ENCODE assay signal across 23 cellular contexts in the genomic region with DNA sequence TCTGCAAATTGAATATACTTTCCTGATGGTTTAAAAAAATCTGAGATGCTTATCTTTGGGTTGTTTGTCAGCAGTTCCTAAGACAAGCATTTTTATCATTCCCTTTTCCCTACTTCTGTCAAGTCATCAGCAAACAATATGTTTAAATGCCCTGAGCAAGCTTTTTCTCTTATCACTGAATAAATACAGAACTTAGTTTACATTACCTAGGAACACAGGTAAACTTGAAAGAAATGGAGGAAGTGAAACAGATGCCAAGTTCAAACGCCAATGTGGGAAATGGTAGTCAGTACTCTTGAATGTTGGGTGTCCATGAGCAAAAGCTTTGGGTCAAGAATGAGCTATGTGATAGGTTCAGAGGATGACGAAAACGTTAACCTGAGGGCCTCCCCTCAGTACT. TPM values are rescaled to one million over a fixed set of nuclear protein-coding genes. Genes with fewer than 3 reads are reported as not detected.
DNase-seq lines count a peak whose midpoint lies in the region; ATAC-seq and TF ChIP-seq lines count a peak whose summit lies in the region.
"Had no signal": no experiment of that assay in that cellular context is flagged by ENCODE, and none has a peak within 500 bp of the region (broad histone marks: within the 10 kb centered on the region; RNA-seq: fewer than 3 reads in every experiment).

No MANE protein-coding gene starts in this region.

- H3K27me3 Mint-ChIP-seq in activated T-helper 1 cell treated with anti-CD3 and anti-CD28 coated beads, Interleukin-12 subunit alpha, Interleukin-12 subunit beta, Interleukin-2, Interleukin-4 antibody, amounts not matched to agents 30 ng/mL and 10 ng/mL and 1 ng/mL, durations not matched to agents 14 hours and 24 hours and 36 hours (ENCODE audit: insufficient read depth) = peaks cover 24% of the 10 kb centered on the region

- no peaks in the 10 kb centered on the region for H3K36me3 Mint-ChIP-seq in activated T-helper 1 cell treated with anti-CD3 and anti-CD28 coated beads, Interleukin-12 subunit alpha, Interleukin-12 subunit beta, Interleukin-2, Interleukin-4 antibody, amounts not matched to agents 30 ng/mL and 10 ng/mL and 1 ng/mL, durations not matched to agents 14 hours and 24 hours and 36 hours (ENCODE audit: low read depth)
- H3K36me3 Mint-ChIP-seq: CD4-positive, alpha-beta memory T cell had no signal

- no peaks in the 10 kb centered on the region for H3K27me3 ChIP-seq in PC-9 (ENCODE audit: insufficient read depth, low read depth)
- H3K27me3 ChIP-seq in hepatocyte = no peaks in the 10 kb centered on the region
- H3K27me3 ChIP-seq in right lobe of liver = no peaks in the 10 kb centered on the region
- H3K27me3 ChIP-seq: BLaER1 treated with 17β-estradiol and CSF1 and Interleukin-3, amounts not matched to agents 10 nM and 100 nM had no signal

- H3K4me1 ChIP-seq in PC-9 (replicated peaks; ENCODE audit: insufficient read depth) = peaks cover 10% of the 10 kb centered on the region; the same call in 1 of the 2 replicates
- H3K4me1 ChIP-seq in hepatocyte (ENCODE audit: insufficient read depth) = no peaks in the 10 kb centered on the region
- peaks cover 0 to 20% (median 2%) of the 10 kb centered on the region in 4 donors for H3K4me1 ChIP-seq in right lobe of liver

- H3K4me2 ChIP-seq in PC-9 (no peak overlapping the region), hepatocyte (peak overlapping the region; percentile 10)
- H3K4me2 ChIP-seq: BLaER1 treated with 17β-estradiol and CSF1 and Interleukin-3, amounts not matched to agents 10 nM and 100 nM had no signal

- 0 out of 2 replicates have a peak overlapping the region, but pooled peaks have one; percentile 44 for H2AFZ ChIP-seq in PC-9
- no peak overlapping the region for H2AFZ ChIP-seq in hepatocyte

- H3K9me3 Mint-ChIP-seq in activated T-helper 1 cell treated with anti-CD3 and anti-CD28 coated beads, Interleukin-12 subunit alpha, Interleukin-12 subunit beta, Interleukin-2, Interleukin-4 antibody, amounts not matched to agents 30 ng/mL and 10 ng/mL and 1 ng/mL, durations not matched to agents 14 hours and 24 hours and 36 hours = no peaks in the 10 kb centered on the region

- POLR2A ChIA-PET in PC-9 (lab: Charles Lee; ENCODE audit: unreplicated experiment) = no interaction called here

- CTCF ChIA-PET in PC-9 (lab: Charles Lee) = no interaction called here

- no peak overlapping the region for H3K4me3 Mint-ChIP-seq in activated T-helper 1 cell treated with anti-CD3 and anti-CD28 coated beads, Interleukin-12 subunit alpha, Interleukin-12 subunit beta, Interleukin-2, Interleukin-4 antibody, amounts not matched to agents 30 ng/mL and 10 ng/mL and 1 ng/mL, durations not matched to agents 14 hours and 24 hours and 36 hours
- H3K4me3 Mint-ChIP-seq: CD4-positive, alpha-beta memory T cell had no signal

- H4K20me1 ChIP-seq in PC-9 (ENCODE audit: insufficient read depth) (no peaks in the 10 kb centered on the region), hepatocyte (ENCODE audit: insufficient read depth, poor library complexity, severe bottlenecking) (no peaks in the 10 kb centered on the region)
- H4K20me1 ChIP-seq: BLaER1 treated with 17β-estradiol and CSF1 and Interleukin-3, amounts not matched to agents 10 nM and 100 nM had no signal

- no TSS peak for BruUV-seq in PC-9 (replicated peaks; lab: Mats Ljungman, UMichigan)

- peak; percentile 63 to 84 (median 83) for ATAC-seq in right lobe of liver
- ATAC-seq in GM21423 (IDR thresholded peaks at IDR 0.05; ENCODE audit: unreplicated experiment) = no peak
- ATAC-seq: Right ventricle myocardium inferior had no signal

- no peaks in the 10 kb centered on the region for H3K79me2 ChIP-seq in PC-9 (ENCODE audit: low read depth)
- no peaks in the 10 kb centered on the region for H3K79me2 ChIP-seq in hepatocyte

- DNase-seq in PC-9 (peak in 1 of 2 experiments; percentile 64), hepatocyte (ENCODE audit: low spot score) (peak; percentile 16), right lobe of liver (no peak), DMS114 treated with DMSO at 0.1 percent for 48 hours (lab: John Stamatoyannopoulos, UW; ENCODE audit: unreplicated experiment) (no peak), HK-2 (ENCODE audit: unreplicated experiment) (no peak)
- DNase-seq in activated T-helper 1 cell treated with anti-CD3 and anti-CD28 coated beads, Interleukin-12 subunit alpha, Interleukin-12 subunit beta, Interleukin-2, Interleukin-4 antibody, amounts not matched to agents 30 ng/mL and 10 ng/mL and 1 ng/mL, durations not matched to agents 14 hours and 24 hours and 36 hours (ENCODE audit: low spot score) = no peak
- DNase-seq: ACHN; CD4-positive, alpha-beta memory T cell; DMS 273 treated with DMSO at 0.1 percent for 48 hours; DND-41; GOT3; KG1; NCI-H1105; NCI-H146; NCI-H2029; NCI-H345; NCI-H524 treated with DMSO at 0.1 percent for 48 hours; NCI-H82 had no signal

- H3K27ac Mint-ChIP-seq in activated T-helper 1 cell treated with anti-CD3 and anti-CD28 coated beads, Interleukin-12 subunit alpha, Interleukin-12 subunit beta, Interleukin-2, Interleukin-4 antibody, amounts not matched to agents 30 ng/mL and 10 ng/mL and 1 ng/mL, durations not matched to agents 14 hours and 24 hours and 36 hours = no peak overlapping the region
- H3K27ac Mint-ChIP-seq: CD4-positive, alpha-beta memory T cell had no signal

- no peaks in the 10 kb centered on the region for H3K9me3 ChIP-seq in PC-9 (ENCODE audit: insufficient read depth, low read depth)
- no peaks in the 10 kb centered on the region for H3K9me3 ChIP-seq in hepatocyte (ENCODE audit: low read depth)
- no peaks in the 10 kb centered on the region for H3K9me3 ChIP-seq in right lobe of liver
- H3K9me3 ChIP-seq: Caco-2 had no signal

- no peak for TF ChIP-seq POLR2A in right lobe of liver (IDR thresholded peaks at IDR 0.05)

- no peaks in the 10 kb centered on the region for H3F3A ChIP-seq in PC-9 (ENCODE audit: insufficient read depth, low read depth)

- H3K9me2 ChIP-seq in PC-9 (ENCODE audit: insufficient read depth) (no peaks in the 10 kb centered on the region), hepatocyte (replicated peaks; ENCODE audit: insufficient read depth) (no peaks in the 10 kb centered on the region)

- 47% methylated on average over 3 of the region's 3 CpGs for WGBS in hepatocyte (ENCODE audit: low lambda C conversion rate, missing lambda C conversion rate)
- WGBS in right lobe of liver (ENCODE audit: insufficient coverage, low coverage, low lambda C conversion rate, missing lambda C conversion rate) = 17% methylated on average over 3 of the region's 3 CpGs

- intact Hi-C loops in PC-9 (cut with micrococcal nuclease; ENCODE audit: unreplicated experiment) (loop anchor here (5.0 kb wide), 1 partner anchor 406 kb away; a partner anchor contains a TSS), right lobe of liver (cut with DNase I) (no loop called here)
- intact Hi-C loops in activated T-helper 1 cell treated with anti-CD3 and anti-CD28 coated beads, Interleukin-12 subunit alpha, Interleukin-12 subunit beta, Interleukin-2, Interleukin-4 antibody, amounts not matched to agents 30 ng/mL and 10 ng/mL and 1 ng/mL, durations not matched to agents 14 hours and 24 hours and 36 hours (cut with micrococcal nuclease) = loop anchor here (5.0 kb wide), 2 partner anchors 206 to 441 kb away; a partner anchor contains a TSS

- no peaks in the 10 kb centered on the region for H3K4me1 Mint-ChIP-seq in activated T-helper 1 cell treated with anti-CD3 and anti-CD28 coated beads, Interleukin-12 subunit alpha, Interleukin-12 subunit beta, Interleukin-2, Interleukin-4 antibody, amounts not matched to agents 30 ng/mL and 10 ng/mL and 1 ng/mL, durations not matched to agents 14 hours and 24 hours and 36 hours (ENCODE audit: low read depth)

- TF ChIP-seq CTCF in PC-9 (conservative IDR thresholded peaks at IDR 0.05) (no peak), hepatocyte (IDR thresholded peaks at IDR 0.05; ENCODE audit: poor library complexity) (no peak), right lobe of liver (IDR thresholded peaks at IDR 0.05) (no peak)

- no peak overlapping the region for H3K4me3 ChIP-seq in PC-9
- H3K4me3 ChIP-seq in hepatocyte = no peak overlapping the region
- H3K4me3 ChIP-seq in right lobe of liver = no peak overlapping the region
- H3K4me3 ChIP-seq: BLaER1 treated with 17β-estradiol and CSF1 and Interleukin-3, amounts not matched to agents 10 nM and 100 nM had no signal

- H3K27ac ChIP-seq in PC-9 (no peak overlapping the region), hepatocyte (peak overlapping the region; percentile 41), right lobe of liver (no peak overlapping the region)
- H3K27ac ChIP-seq: BLaER1 treated with 17β-estradiol and CSF1 and Interleukin-3, amounts not matched to agents 10 nM and 100 nM; HL-60 had no signal

- no peaks in the 10 kb centered on the region for H3K36me3 ChIP-seq in PC-9 (ENCODE audit: low read depth)
- H3K36me3 ChIP-seq in hepatocyte (replicated peaks; ENCODE audit: insufficient read depth, low read depth) = no peaks in the 10 kb centered on the region
- H3K36me3 ChIP-seq in right lobe of liver = no peaks in the 10 kb centered on the region
- H3K36me3 ChIP-seq: BLaER1 treated with 17β-estradiol and CSF1 and Interleukin-3, amounts not matched to agents 10 nM and 100 nM had no signal

RNA-seq across cellular contexts. Expression of a gene that starts 17.2 kb away (rescaled TPM):
- total RNA-seq in PC-9 (2021) (22.8 and 28.3 TPM in 2 replicates), hepatocyte (36.3 and 37.4 TPM in 2 replicates), right lobe of liver (10 to 100 TPM; 37.8 to 46.4 (median 40.1) TPM)
- polyA plus RNA-seq in hepatocyte = 19.6 and 20.7 TPM in 2 replicates
- total RNA-seq in activated T-helper 1 cell treated with anti-CD3 and anti-CD28 coated beads, Interleukin-12 subunit alpha, Interleukin-12 subunit beta, Interleukin-2, Interleukin-4 antibody, amounts not matched to agents 30 ng/mL and 10 ng/mL and 1 ng/mL, durations not matched to agents 14 hours and 24 hours and 36 hours = 13.6 and 14.4 TPM in 2 replicates

Comparison
In these comparisons a context has a peak if more than half of its experiments do, and no peak if none do; other contexts are left out.
1. intact Hi-C loops: an anchor here in PC-9 (5.0 kb wide) and activated T-helper 1 cell treated with anti-CD3 and anti-CD28 coated beads, Interleukin-12 subunit alpha, Interleukin-12 subunit beta, Interleukin-2, Interleukin-4 antibody, amounts not matched to agents 30 ng/mL and 10 ng/mL and 1 ng/mL, durations not matched to agents 14 hours and 24 hours and 36 hours (5.0 kb wide); none called in right lobe of liver.